Comparison of ENCODE assay signal across 21 cellular contexts in the genomic region with DNA sequence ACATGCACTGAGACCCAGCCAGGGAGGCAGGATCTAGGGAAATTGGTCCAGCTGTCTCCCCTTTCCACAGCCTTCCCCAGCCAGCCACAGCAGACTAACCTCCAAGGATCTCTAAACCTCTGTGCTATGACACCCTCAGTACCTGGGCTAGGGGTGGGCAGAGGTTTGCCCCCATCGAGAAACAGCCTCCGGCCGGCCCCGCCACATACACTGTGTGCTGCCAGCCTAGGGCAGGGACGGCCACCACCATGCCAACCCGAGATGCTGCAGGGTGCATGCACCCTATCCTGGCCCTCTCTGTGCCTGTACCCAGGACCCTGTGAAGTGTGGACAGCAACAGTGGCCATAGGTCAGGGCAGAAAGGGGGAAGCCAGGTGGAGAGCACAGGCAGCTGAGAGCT. TPM values are rescaled to one million over a fixed set of nuclear protein-coding genes. Genes with fewer than 3 reads are reported as not detected.
"Had no signal": no experiment of that assay in that cellular context is flagged by ENCODE, and none has a peak within 500 bp of the region (broad histone marks: within the 10 kb centered on the region; RNA-seq: fewer than 3 reads in every experiment).

No MANE protein-coding gene starts in this region.

- H3K36me3 ChIP-seq: esophagus squamous epithelium, left ventricle myocardium inferior, transverse colon had no signal

- H3K27me3 Mint-ChIP-seq: activated CD4-positive, alpha-beta memory T cell treated with anti-CD3 and anti-CD28 coated beads, Interleukin-2, amount 10 ng/mL, durations not matched to agents 7 days and 5 days; activated CD4-positive, alpha-beta T cell treated with anti-CD3 and anti-CD28 coated beads, Interleukin-2, amount 10 ng/mL, durations not matched to agents 7 days and 5 days; activated naive CD4-positive, alpha-beta T cell treated with anti-CD3 and anti-CD28 coated beads, Interleukin-2, amount 50 U/mL, for 24 hours; activated T-cell treated with anti-CD3 and anti-CD28 coated beads, Interleukin-2, amount 50 U/mL, for 24 hours; central memory CD8-positive, alpha-beta T cell; naive B cell had no signal

- H3K36me3 Mint-ChIP-seq: activated naive CD4-positive, alpha-beta T cell treated with anti-CD3 and anti-CD28 coated beads, Interleukin-2, amount 50 U/mL, for 24 hours; mesothelial cell of epicardium; naive B cell; WTC11 had no signal

- DNase-seq: activated CD4-positive, alpha-beta T cell treated with anti-CD3 and anti-CD28 coated beads for 1 hour; activated CD8-positive, alpha-beta memory T cell treated with anti-CD3 and anti-CD28 coated beads, Interleukin-2, amount 50 U/mL, for 48 hours; activated T-cell treated with anti-CD3 and anti-CD28 coated beads, Interleukin-2, amount 50 U/mL, for 24 hours; effector CD4-positive, alpha-beta T cell; esophagus squamous epithelium; heart right ventricle; left ventricle myocardium inferior; occipital lobe; right cardiac atrium; testis; transverse colon had no signal

- H3K9me3 ChIP-seq: esophagus squamous epithelium, heart right ventricle, left ventricle myocardium inferior, testis, transverse colon had no signal

- H3K4me3 ChIP-seq: esophagus squamous epithelium, heart right ventricle, left ventricle myocardium inferior, testis, transverse colon had no signal

- H3K27me3 ChIP-seq: heart right ventricle, testis, transverse colon had no signal

- H3K4me3 Mint-ChIP-seq: activated CD4-positive, alpha-beta memory T cell treated with anti-CD3 and anti-CD28 coated beads, Interleukin-2, amount 10 ng/mL, durations not matched to agents 7 days and 5 days; activated CD4-positive, alpha-beta T cell treated with anti-CD3 and anti-CD28 coated beads, Interleukin-2, amount 10 ng/mL, durations not matched to agents 7 days and 5 days; activated naive CD4-positive, alpha-beta T cell treated with anti-CD3 and anti-CD28 coated beads, Interleukin-2, amount 50 U/mL, for 24 hours; activated T-cell treated with anti-CD3 and anti-CD28 coated beads, Interleukin-2, amount 50 U/mL, for 24 hours; central memory CD8-positive, alpha-beta T cell; mesothelial cell of epicardium; naive B cell; T-helper 1 cell treated with Interleukin-12 subunit alpha and Interleukin-12 subunit beta and Interleukin-4 antibody, amounts not matched to agents 30 μg/mL and 1 μg/mL, for 36 hours; WTC11 had no signal

- H3K4me1 Mint-ChIP-seq: activated CD4-positive, alpha-beta memory T cell treated with anti-CD3 and anti-CD28 coated beads, Interleukin-2, amount 10 ng/mL, durations not matched to agents 7 days and 5 days; activated CD4-positive, alpha-beta T cell treated with anti-CD3 and anti-CD28 coated beads, Interleukin-2, amount 10 ng/mL, durations not matched to agents 7 days and 5 days; activated naive CD4-positive, alpha-beta T cell treated with anti-CD3 and anti-CD28 coated beads, Interleukin-2, amount 50 U/mL, for 24 hours; central memory CD8-positive, alpha-beta T cell; mesothelial cell of epicardium had no signal

- H3K4me1 ChIP-seq: heart right ventricle, left ventricle myocardium inferior, testis, transverse colon had no signal

- H3K27ac ChIP-seq: esophagus squamous epithelium, heart right ventricle, left ventricle myocardium inferior, testis, transverse colon had no signal

- H3K27ac Mint-ChIP-seq: activated CD4-positive, alpha-beta memory T cell treated with anti-CD3 and anti-CD28 coated beads, Interleukin-2, amount 10 ng/mL, durations not matched to agents 7 days and 5 days; activated CD4-positive, alpha-beta T cell treated with anti-CD3 and anti-CD28 coated beads, Interleukin-2, amount 10 ng/mL, durations not matched to agents 7 days and 5 days; activated naive CD4-positive, alpha-beta T cell treated with anti-CD3 and anti-CD28 coated beads, Interleukin-2, amount 50 U/mL, for 24 hours; activated T-cell treated with anti-CD3 and anti-CD28 coated beads, Interleukin-2, amount 50 U/mL, for 24 hours; mesothelial cell of epicardium; naive B cell; T-helper 1 cell treated with Interleukin-12 subunit alpha and Interleukin-12 subunit beta and Interleukin-4 antibody, amounts not matched to agents 30 μg/mL and 1 μg/mL, for 36 hours; WTC11 had no signal

- ATAC-seq: stimulated activated naive CD8-positive, alpha-beta T cell treated with anti-CD3 and anti-CD28 coated beads, Interleukin-15, Interleukin-2, amounts not matched to agents 100 U/mL and 50 U/mL, for 24 hours had no signal

RNA-seq across cellular contexts. Expression of gene PARP12, which starts 58.1 kb away (rescaled TPM):
- polyA plus RNA-seq: neural cell had no signal
